Comparison of ENCODE assay signal across 16 cellular contexts in the genomic region with DNA sequence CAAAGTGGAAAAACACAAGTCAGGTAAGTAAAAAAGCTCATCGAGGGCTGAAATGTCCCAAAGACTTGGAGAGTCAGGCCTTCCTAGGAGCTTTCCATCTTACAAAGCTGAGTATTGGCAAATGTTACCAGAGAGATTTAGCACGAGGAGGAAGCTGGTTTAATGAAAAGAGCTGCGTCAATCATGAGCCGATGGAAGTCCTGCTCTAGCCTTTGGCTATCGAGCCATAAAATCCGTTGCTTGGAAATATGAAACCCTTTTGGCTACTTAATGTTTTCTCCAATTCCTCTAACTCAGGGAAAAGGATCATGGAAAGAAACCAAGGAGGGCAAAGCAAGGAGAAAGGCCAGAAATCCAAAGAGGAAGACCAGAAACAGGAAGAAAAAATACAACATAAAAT.
"Had no signal": no experiment of that assay in that cellular context is flagged by ENCODE, and none has a peak within 500 bp of the region (broad histone marks: within the 10 kb centered on the region; RNA-seq: fewer than 3 reads in every experiment).

No MANE protein-coding gene starts in this region.

- H3K4me3 ChIP-seq: coronary artery, heart right ventricle, pancreas, prostate gland, spleen, testis, tibial nerve, upper lobe of right lung, vagina had no signal

- DNase-seq: effector CD4-positive, alpha-beta T cell; heart right ventricle; kidney glomerular epithelial cell; mammary epithelial cell; occipital lobe; pancreas; spleen; stimulated activated CD4-positive, alpha-beta T cell treated with anti-CD3 and anti-CD28 coated beads, Interleukin-15, amount 100 ng/mL, for 24 hours; stimulated activated CD4-positive, alpha-beta T cell treated with anti-CD3 and anti-CD28 coated beads, Interleukin-1b, Interleukin-23, amount 100 ng/mL, for 48 hours; stimulated activated CD4-positive, alpha-beta T cell treated with anti-CD3 and anti-CD28 coated beads, Interleukin-4, amount 100 ng/mL, for 24 hours; testis; upper lobe of right lung had no signal
